Comparison of ENCODE assay signal across 1 cellular context in genomic region chr7:83696101-83696500, GRCh38.
TF ChIP-seq lines count a peak whose summit lies in the region.

No MANE protein-coding gene starts in this region.

TF ChIP-seq in H1, 55 proteins besides CTCF, POLR2A, EP300 and RAD21:
- no peak for TF ChIP-seq GABPA (IDR thresholded peaks at IDR 0.05; ENCODE audit: borderline replicate concordance, insufficient read depth, low read length)
- no peak for TF ChIP-seq BCL11A (IDR thresholded peaks at IDR 0.05; ENCODE audit: low read depth in 2 of 2, low read length in 2 of 2)
